In the genomic region with DNA sequence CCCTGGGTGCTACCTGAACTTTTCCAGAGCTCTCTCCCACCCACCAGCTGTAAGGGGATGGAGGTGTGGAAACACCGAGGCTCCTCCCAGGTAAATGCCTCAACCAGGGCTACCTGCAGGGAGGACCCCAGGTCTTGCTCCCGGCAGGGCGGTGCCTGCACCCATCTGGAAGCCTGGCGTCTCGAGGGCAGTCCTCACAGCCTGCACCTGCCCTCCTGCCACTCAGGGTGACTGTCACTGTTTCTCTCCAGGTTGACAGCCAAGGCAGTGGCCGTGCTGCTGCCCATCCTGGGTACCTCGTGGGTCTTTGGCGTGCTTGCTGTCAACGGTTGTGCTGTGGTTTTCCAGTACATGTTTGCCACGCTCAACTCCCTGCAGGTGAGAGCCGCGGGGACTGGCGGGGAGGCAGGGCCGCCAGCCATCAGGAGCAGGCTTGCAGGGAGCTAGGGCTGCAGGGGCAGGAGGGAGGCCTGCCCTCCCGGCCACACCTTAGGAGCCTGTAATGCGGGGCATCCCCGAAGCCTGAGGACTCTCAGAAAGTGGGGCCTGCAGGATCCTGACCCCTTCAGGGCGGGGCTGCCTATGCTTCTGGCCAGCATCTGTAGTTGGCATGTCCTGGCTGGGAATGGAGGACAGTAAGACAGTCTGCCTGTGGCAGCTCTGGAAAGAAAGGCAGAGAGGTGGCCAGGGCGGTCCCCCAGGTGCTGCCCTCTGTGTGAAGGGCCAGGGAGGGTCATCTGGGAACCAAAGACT, we compare ENCODE assay signal across 17 cellular contexts.
"Had no signal": no experiment of that assay in that cellular context is flagged by ENCODE, and none has a peak within 500 bp of the region (broad histone marks: within the 10 kb centered on the region; RNA-seq: fewer than 3 reads in every experiment).

No MANE protein-coding gene starts in this region.

- H3K27ac Mint-ChIP-seq: endodermal cell; naive thymus-derived CD8-positive, alpha-beta T cell had no signal

- H3K4me1 ChIP-seq: colonic mucosa, psoas muscle, right lobe of liver had no signal

- DNase-seq: colonic mucosa; effector CD4-positive, alpha-beta T cell; endodermal cell; foreskin melanocyte; kidney glomerular epithelial cell; mammary epithelial cell; mucosa of descending colon; occipital lobe; psoas muscle; stimulated activated naive CD4-positive, alpha-beta T cell; stomach; substantia nigra; trophoblast cell had no signal

- ATAC-seq: mucosa of descending colon; naive thymus-derived CD8-positive, alpha-beta T cell; psoas muscle; right lobe of liver had no signal

- H3K9me3 Mint-ChIP-seq: endodermal cell; naive thymus-derived CD8-positive, alpha-beta T cell; neural crest cell had no signal

- H3K4me3 ChIP-seq: colonic mucosa, hepatocyte, mucosa of descending colon, psoas muscle, right lobe of liver, stomach had no signal

- H3K4me2 ChIP-seq: hepatocyte had no signal

- H3K27ac ChIP-seq: colonic mucosa, hepatocyte, psoas muscle, right lobe of liver, stomach had no signal

- H2AFZ ChIP-seq: hepatocyte had no signal

- H3K36me3 Mint-ChIP-seq: naive thymus-derived CD8-positive, alpha-beta T cell had no signal

- H3K79me2 ChIP-seq: hepatocyte had no signal

- H3K9me3 ChIP-seq: colonic mucosa, mucosa of descending colon, psoas muscle, right lobe of liver, stomach had no signal

- H3K36me3 ChIP-seq: colonic mucosa, right lobe of liver had no signal

- H3K27me3 ChIP-seq: colonic mucosa, hepatocyte, right lobe of liver, stomach had no signal

- H3K4me3 Mint-ChIP-seq: endodermal cell; naive thymus-derived CD8-positive, alpha-beta T cell; neural crest cell had no signal
